Comparison of ENCODE assay signal across 10 cellular contexts in genomic region chr7:139106959-139107358, GRCh38. TPM values are rescaled to one million over a fixed set of nuclear protein-coding genes. Genes with fewer than 3 reads are reported as not detected.
DNase-seq lines count a peak whose midpoint lies in the region; ATAC-seq, FAIRE-seq and TF ChIP-seq lines count a peak whose summit lies in the region.
"Had no signal": no experiment of that assay in that cellular context is flagged by ENCODE, and none has a peak within 500 bp of the region (broad histone marks: within the 10 kb centered on the region; RNA-seq: fewer than 3 reads in every experiment).

No MANE protein-coding gene starts in this region.

- H3K36me3 ChIP-seq in heart right ventricle = no peaks in the 10 kb centered on the region
- no peaks in the 10 kb centered on the region for H3K36me3 ChIP-seq in kidney (ENCODE audit: control insufficient read depth in 1 of 2, insufficient read depth in 2 of 2, low read length in 2 of 2)

- POLR2A ChIA-PET in activated B cell treated with CpG ODN at 0.5 μM for 24 hours (lab: Charles Lee) = interaction anchor here (0.8 to 2.6 kb wide), 3 partner anchors 12 to 27 kb away, joined by 3 to 24 read pairs (median 9); a partner anchor contains a TSS

- H3K36me3 Mint-ChIP-seq in activated B cell treated with CpG ODN at 0.5 μM for 24 hours (ENCODE audit: low read depth) = peaks cover 30% of the 10 kb centered on the region
- H3K36me3 Mint-ChIP-seq in type B pancreatic cell = no peaks in the 10 kb centered on the region

- H3K4me1 ChIP-seq in heart right ventricle (peaks cover 0 to 77% (median 38%) of the 10 kb centered on the region in 9 donors), kidney (ENCODE audit: control insufficient read depth in 1 of 2, insufficient read depth in 1 of 2, low read depth in 1 of 2, low read length in 2 of 2) (peaks cover 3 to 6% of the 10 kb centered on the region in 2 donors)

- H3K27ac ChIP-seq in heart right ventricle = peak overlapping the region in 7 of 10 donors; percentile 5 to 100 (median 92)
- peak overlapping the region in 1 of 2 donors; percentile 45 for H3K27ac ChIP-seq in kidney (ENCODE audit: low read depth in 2 of 2, low read length in 2 of 2)

- peaks cover 64% of the 10 kb centered on the region for H3K4me1 Mint-ChIP-seq in activated B cell treated with CpG ODN at 0.5 μM for 24 hours
- peaks cover 12% of the 10 kb centered on the region for H3K4me1 Mint-ChIP-seq in type B pancreatic cell (ENCODE audit: unreplicated experiment)

- H3K9me3 ChIP-seq in heart right ventricle = no peaks in the 10 kb centered on the region
- no peaks in the 10 kb centered on the region for H3K9me3 ChIP-seq in kidney (ENCODE audit: control insufficient read depth in 1 of 2, low read length in 2 of 2)

- WGBS in heart right ventricle, 2 donors = 51 to 53% methylated on average over 2 of the region's 2 CpGs

- H3K27ac Mint-ChIP-seq in activated B cell treated with CpG ODN at 0.5 μM for 24 hours = peak overlapping the region; percentile 97
- H3K27ac Mint-ChIP-seq in type B pancreatic cell = no peak overlapping the region

- ATAC-seq in heart right ventricle (no peak), left ventricle myocardium superior (no peak), activated B cell treated with CpG ODN at 0.5 μM for 24 hours (ENCODE audit: low read depth) (no peak), HG03521 (IDR thresholded peaks at IDR 0.05; ENCODE audit: unreplicated experiment) (no peak)

- H3K27me3 Mint-ChIP-seq in activated B cell treated with CpG ODN at 0.5 μM for 24 hours = no peaks in the 10 kb centered on the region
- peaks cover 31% of the 10 kb centered on the region for H3K27me3 Mint-ChIP-seq in type B pancreatic cell

- H3K4me3 ChIP-seq in heart right ventricle (peak overlapping the region; percentile 84 to 99 (median 92)), kidney (ENCODE audit: low read length in 2 of 2) (peak overlapping the region; percentile 26 to 92)

- TF ChIP-seq CTCF in heart right ventricle (IDR thresholded peaks at IDR 0.05) = no peak
- no peak for TF ChIP-seq CTCF in activated B cell treated with CpG ODN at 0.5 μM for 24 hours (IDR thresholded peaks at IDR 0.05)
- no peak for TF ChIP-seq CTCF in kidney (IDR thresholded peaks at IDR 0.05; ENCODE audit: borderline replicate concordance, extremely low read depth, insufficient read depth)
- no peak for TF ChIP-seq CTCF in type B pancreatic cell (conservative IDR thresholded peaks at IDR 0.05)

- DNase-seq in heart right ventricle (no peak), left ventricle myocardium superior (no peak), activated B cell treated with CpG ODN at 0.5 μM for 24 hours (no peak), kidney (no peak), type B pancreatic cell (ENCODE audit: extremely low spot score, unreplicated experiment) (no peak), anterior cingulate cortex (lab: John Stamatoyannopoulos, UW) (no peak), NCI-H2029 (lab: John Stamatoyannopoulos, UW) (no peak)
- DNase-seq: H7, NCI-H1694 had no signal

- H3K9ac ChIP-seq in kidney (ENCODE audit: low read length in 2 of 2) = no peak overlapping the region

- intact Hi-C loops in heart right ventricle (cut with DNase I) (loop anchor here in 1 of 10 donors (10.0 kb wide), 1 partner anchor 128 kb away; the partner anchor contains the start of gene UBN2), left ventricle myocardium superior (cut with micrococcal nuclease) (no loop called here), activated B cell treated with CpG ODN at 0.5 μM for 24 hours (cut with micrococcal nuclease) (loop anchor here (5.0 kb wide), 1 partner anchor 645 kb away; the partner anchor contains the start of gene TRIM24), kidney (cut with DNase I) (no loop called here)

- no peak for FAIRE-seq in kidney (lab: Jason Lieb, UNC)

- H3K4me3 Mint-ChIP-seq in activated B cell treated with CpG ODN at 0.5 μM for 24 hours (peak overlapping the region; percentile 90), type B pancreatic cell (peak overlapping the region; percentile 94)

- H3K27me3 ChIP-seq in heart right ventricle = no peaks in the 10 kb centered on the region

- no peaks in the 10 kb centered on the region for H3K9me3 Mint-ChIP-seq in activated B cell treated with CpG ODN at 0.5 μM for 24 hours
- no peaks in the 10 kb centered on the region for H3K9me3 Mint-ChIP-seq in type B pancreatic cell

- CTCF ChIA-PET in activated B cell treated with CpG ODN at 0.5 μM for 24 hours (lab: Charles Lee) = no interaction called here

RNA-seq across cellular contexts. Expression of gene ZC3HAV1, which starts 2.6 kb away (rescaled TPM):
- total RNA-seq in heart right ventricle (10 to 100 TPM in 1 of 10 donors, 1 to 10 TPM in 9; 4.4 to 28.3 (median 6.7) TPM), left ventricle myocardium superior (7.1 TPM), activated B cell treated with CpG ODN at 0.5 μM for 24 hours (76.3 and 80.7 TPM in 2 replicates), kidney (40.2 TPM), type B pancreatic cell (ENCODE audit: low replicate concordance) (20.7 and 30.5 TPM in 2 replicates)
- polyA plus RNA-seq in heart right ventricle (1 to 10 TPM; 2.7 to 4.3 TPM), kidney (ENCODE audit: insufficient read depth, low read depth, low replicate concordance) (11.1 TPM)
